In genomic region chr3:95719481-95719880, GRCh38 we compare ENCODE assay signal across 21 cellular contexts.
DNase-seq lines count a peak whose midpoint lies in the region; ATAC-seq and TF ChIP-seq lines count a peak whose summit lies in the region.
"Had no signal": no experiment of that assay in that cellular context is flagged by ENCODE, and none has a peak within 500 bp of the region (broad histone marks: within the 10 kb centered on the region; RNA-seq: fewer than 3 reads in every experiment).

No MANE protein-coding gene starts in this region.

- CTCF ChIA-PET in GM10248 (lab: Yijun Ruan, JAX), result interaction anchor here (1.8 kb wide), 1 partner anchor 13 kb away, joined by 4 read pairs; no protein-coding TSS in a partner anchor

- H3K27ac Mint-ChIP-seq in mesothelial cell of epicardium, result peak overlapping the region; percentile 91
- H3K27ac Mint-ChIP-seq: CD4-positive, alpha-beta memory T cell; CD4-positive, CD25-positive, alpha-beta regulatory T cell; CD8-positive, alpha-beta memory T cell had no signal

- H3K27me3 ChIP-seq in upper lobe of right lung, result no peaks in the 10 kb centered on the region
- H3K27me3 ChIP-seq: BE2C, BLaER1 had no signal

- ATAC-seq in upper lobe of right lung (no peak), HG03196 (IDR thresholded peaks at IDR 0.05; ENCODE audit: unreplicated experiment) (no peak)
- ATAC-seq: A549, GM12878 had no signal

- intact Hi-C loops in upper lobe of right lung (cut with DNase I), result no loop called here

- H3K27ac ChIP-seq in upper lobe of right lung, result no peak overlapping the region
- H3K27ac ChIP-seq: 22Rv1, A549, BLaER1 had no signal

- in situ Hi-C loops in ACHN (cut with HindIII; ENCODE audit: low pct_ligation_motif_present, low pct_unique_long_range_greater_than_20kb, low sequenced_read_pairs), result no loop called here

- POLR2A ChIA-PET in GM10248 (lab: Yijun Ruan, JAX), result no interaction called here

- DNase-seq in ACHN (peak; percentile 5), M059J (ENCODE audit: low read depth) (peak; percentile 8), fibroblast of villous mesenchyme (ENCODE audit: low read depth) (peak; percentile 72), mesothelial cell of epicardium (ENCODE audit: low spot score in 2 of 2, unreplicated experiment in 2 of 2) (no peak), upper lobe of right lung (no peak), GM10248 (ENCODE audit: extremely low spot score) (no peak), NCI-H146 treated with DMSO at 0.1 percent for 48 hours (lab: John Stamatoyannopoulos, UW; ENCODE audit: unreplicated experiment) (no peak)
- DNase-seq: BE2C; C1 segment of cervical spinal cord; CD4-positive, alpha-beta memory T cell; CD4-positive, CD25-positive, alpha-beta regulatory T cell; CD8-positive, alpha-beta memory T cell; COR-L47; DMS79 treated with DMSO at 0.1 percent for 48 hours; GF-D8 had no signal

- H3K4me1 ChIP-seq in upper lobe of right lung, result no peaks in the 10 kb centered on the region
- H3K4me1 ChIP-seq: A549, BE2C, BLaER1 had no signal

- no peaks in the 10 kb centered on the region for H3K9me3 ChIP-seq in upper lobe of right lung
- H3K9me3 ChIP-seq: A549, BE2C, BLaER1 had no signal

- no peaks in the 10 kb centered on the region for H3K36me3 ChIP-seq in upper lobe of right lung
- H3K36me3 ChIP-seq: BE2C, BLaER1 had no signal

- H3K4me3 Mint-ChIP-seq in mesothelial cell of epicardium, result no peak overlapping the region
- H3K4me3 Mint-ChIP-seq: CD14-positive monocyte; CD4-positive, alpha-beta memory T cell; CD4-positive, CD25-positive, alpha-beta regulatory T cell; CD8-positive, alpha-beta memory T cell had no signal

- no peaks in the 10 kb centered on the region for H3K9me3 Mint-ChIP-seq in mesothelial cell of epicardium

- peaks cover 50% of the 10 kb centered on the region for H3K4me1 Mint-ChIP-seq in mesothelial cell of epicardium
- H3K4me1 Mint-ChIP-seq: CD14-positive monocyte; CD4-positive, CD25-positive, alpha-beta regulatory T cell; CD8-positive, alpha-beta memory T cell had no signal

- no peak for TF ChIP-seq CTCF in fibroblast of villous mesenchyme (IDR thresholded peaks at IDR 0.05; ENCODE audit: insufficient read depth, low read depth, low read length)
- TF ChIP-seq CTCF in mesothelial cell of epicardium (IDR thresholded peaks at IDR 0.05; ENCODE audit: unreplicated experiment), result no peak
- TF ChIP-seq CTCF in upper lobe of right lung (IDR thresholded peaks at IDR 0.05), result no peak
- no peak for TF ChIP-seq CTCF in GM10248 (IDR thresholded peaks at IDR 0.05; ENCODE audit: control extremely low read depth, extremely low read depth, low read depth, missing control alignments)

- H3K4me3 ChIP-seq in fibroblast of villous mesenchyme (ENCODE audit: low read depth, low read length) (no peak overlapping the region), upper lobe of right lung (no peak overlapping the region)
- H3K4me3 ChIP-seq: A549, BLaER1, GM12878 had no signal

- H3K36me3 Mint-ChIP-seq in mesothelial cell of epicardium, result no peaks in the 10 kb centered on the region
- H3K36me3 Mint-ChIP-seq: CD14-positive monocyte; CD4-positive, alpha-beta memory T cell; CD4-positive, CD25-positive, alpha-beta regulatory T cell; CD8-positive, alpha-beta memory T cell had no signal

- no peaks in the 10 kb centered on the region for H3K27me3 Mint-ChIP-seq in mesothelial cell of epicardium (ENCODE audit: low read depth)
- H3K27me3 Mint-ChIP-seq: CD4-positive, alpha-beta memory T cell; CD4-positive, CD25-positive, alpha-beta regulatory T cell had no signal

Comparison
In these comparisons a context has a peak if more than half of its experiments do, and no peak if none do; other contexts are left out.
1. DNase-seq: peak in ACHN (single experiment), M059J (single experiment) and fibroblast of villous mesenchyme (single experiment); none in mesothelial cell of epicardium (0 of 2), upper lobe of right lung (single experiment), GM10248 (single experiment) and NCI-H146 treated with DMSO at 0.1 percent for 48 hours (single experiment).